35 cellular contexts compared by ENCODE assay signal in the genomic region with DNA sequence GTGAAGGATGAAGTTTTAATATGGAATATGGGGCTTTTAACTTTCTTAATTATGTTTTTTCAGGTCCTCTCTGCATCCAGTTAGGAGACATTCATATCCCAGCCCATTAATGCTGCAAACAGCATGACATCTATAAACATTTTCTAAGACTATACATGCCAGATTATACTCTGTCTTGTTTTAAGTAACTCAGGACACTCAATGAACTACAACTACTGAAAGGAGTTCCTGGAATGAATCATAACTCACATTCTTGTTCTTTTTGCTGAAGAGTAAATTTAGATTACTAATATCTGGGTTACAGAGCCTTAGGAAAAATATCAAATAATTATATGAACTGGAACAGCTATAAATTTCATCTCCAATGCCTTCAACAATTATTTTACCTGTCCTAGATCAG.
DNase-seq lines count a peak whose midpoint lies in the region; ATAC-seq, FAIRE-seq and TF ChIP-seq lines count a peak whose summit lies in the region.
"Had no signal": no experiment of that assay in that cellular context is flagged by ENCODE, and none has a peak within 500 bp of the region (broad histone marks: within the 10 kb centered on the region; RNA-seq: fewer than 3 reads in every experiment).

No MANE protein-coding gene starts in this region.

- BruUV-seq in Caco-2 (replicated peaks; lab: Mats Ljungman, UMichigan) (no TSS peak), GM12878 (replicated peaks; lab: Mats Ljungman, UMichigan) (no TSS peak)

- H3K36me3 ChIP-seq in Caco-2 (ENCODE audit: control insufficient read depth, insufficient read depth, low read length): no peaks in the 10 kb centered on the region
- H3K36me3 ChIP-seq in GM12878 (ENCODE audit: control insufficient read depth in 2 of 2, insufficient read depth in 2 of 2, low read length in 1 of 2): no peaks in the 10 kb centered on the region; a peak in 2 of 4 replicates
- H3K36me3 ChIP-seq: gastrocnemius medialis, lower lobe of right lung, right lobe of liver, uterus had no signal

- H3K27ac Mint-ChIP-seq in Caco-2 (ENCODE audit: unreplicated experiment): peak overlapping the region; percentile 43
- H3K27ac Mint-ChIP-seq: activated naive CD8-positive, alpha-beta T cell treated with anti-CD3 and anti-CD28 coated beads for 36 hours; CD4-positive, CD25-positive, alpha-beta regulatory T cell; progenitor cell of endocrine pancreas had no signal

- no peaks in the 10 kb centered on the region for H3K27me3 Mint-ChIP-seq in Caco-2 (ENCODE audit: insufficient read depth, unreplicated experiment)
- H3K27me3 Mint-ChIP-seq: activated naive CD8-positive, alpha-beta T cell treated with anti-CD3 and anti-CD28 coated beads for 36 hours; CD4-positive, CD25-positive, alpha-beta regulatory T cell; effector memory CD8-positive, alpha-beta T cell; naive thymus-derived CD8-positive, alpha-beta T cell; progenitor cell of endocrine pancreas had no signal

- SMC1A ChIA-PET in GM12878 (lab: Charles Lee; ENCODE audit: uncharacterized antibody, unreplicated experiment): interaction anchor here (1.5 kb wide), 1 partner anchor 13 kb away, joined by 4 read pairs; no protein-coding TSS in a partner anchor

- peaks cover 44% of the 10 kb centered on the region for H3K4me1 ChIP-seq in Caco-2
- H3K4me1 ChIP-seq in GM12878 (ENCODE audit: control insufficient read depth, insufficient read depth, low read length): no peaks in the 10 kb centered on the region
- H3K4me1 ChIP-seq: gastrocnemius medialis, spleen, uterus had no signal

- no peak for TF ChIP-seq RAD21 in GM12878 (IDR thresholded peaks at IDR 0.05; ENCODE audit: insufficient read depth, low read depth, low read length)

- H3K27ac ChIP-seq in GM12878 (ENCODE audit: control insufficient read depth, insufficient read depth): no peak overlapping the region
- H3K27ac ChIP-seq: gastrocnemius medialis, lower lobe of right lung, right lobe of liver, spleen, stomach, uterus, WERI-Rb-1 had no signal

- CTCF ChIA-PET in Caco-2 (lab: Charles Lee) (interaction anchor here (0.6 to 3.0 kb wide), 2 partner anchors 167 to 229 kb away, joined by 5 to 20 read pairs; a partner anchor contains a TSS), GM12878 (lab: Yijun Ruan, JAX) (no interaction called here)

- no peak overlapping the region for H2AFZ ChIP-seq in GM12878 (ENCODE audit: control insufficient read depth, low read depth, low read length)

- no peak for TF ChIP-seq POLR2A in H54 (IDR thresholded peaks at IDR 0.05; ENCODE audit: low read depth, low read length)
- no peak for TF ChIP-seq POLR2A in GM12878 (IDR thresholded peaks at IDR 0.05; ENCODE audit: low read depth, low read length)

- H3K9me3 ChIP-seq in Caco-2 (no peaks in the 10 kb centered on the region), GM12878 (replicated peaks; ENCODE audit: control insufficient read depth, insufficient read depth, low read length) (no peaks in the 10 kb centered on the region)
- H3K9me3 ChIP-seq: gastrocnemius medialis, lower lobe of right lung, right lobe of liver, spleen, stomach, uterus had no signal

- H3K4me2 ChIP-seq in GM12878 (ENCODE audit: control insufficient read depth, insufficient read depth): no peak overlapping the region

- H4K20me1 ChIP-seq in GM12878 (ENCODE audit: control insufficient read depth, insufficient read depth): no peaks in the 10 kb centered on the region

- H3K4me1 Mint-ChIP-seq in Caco-2 (ENCODE audit: low read depth, unreplicated experiment): peaks cover 29% of the 10 kb centered on the region

- no peaks in the 10 kb centered on the region for H3K9me3 Mint-ChIP-seq in Caco-2 (ENCODE audit: unreplicated experiment)
- H3K9me3 Mint-ChIP-seq: activated naive CD8-positive, alpha-beta T cell treated with anti-CD3 and anti-CD28 coated beads for 36 hours; effector memory CD8-positive, alpha-beta T cell; naive thymus-derived CD8-positive, alpha-beta T cell had no signal

- H3K36me3 Mint-ChIP-seq in Caco-2 (ENCODE audit: insufficient read depth, unreplicated experiment): peaks cover 9% of the 10 kb centered on the region

- POLR2A ChIA-PET in Caco-2 (lab: Charles Lee) (no interaction called here), GM12878 (lab: Charles Lee) (no interaction called here)

- no peak overlapping the region for H3K4me3 ChIP-seq in Caco-2 (ENCODE audit: low read depth, low read length)
- no peak overlapping the region for H3K4me3 ChIP-seq in GM12878
- no peak overlapping the region for H3K4me3 ChIP-seq in fibroblast of the aortic adventitia (ENCODE audit: low read depth, low read length)
- H3K4me3 ChIP-seq: gastrocnemius medialis, lower lobe of right lung, right lobe of liver, spleen, stomach, uterus had no signal

- RAD21 ChIA-PET in GM12878 (lab: Charles Lee; ENCODE audit: unreplicated experiment): no interaction called here

- H3K4me3 Mint-ChIP-seq in Caco-2 (ENCODE audit: unreplicated experiment): peak overlapping the region; percentile 37
- H3K4me3 Mint-ChIP-seq: activated naive CD8-positive, alpha-beta T cell treated with anti-CD3 and anti-CD28 coated beads for 36 hours; effector memory CD8-positive, alpha-beta T cell; naive thymus-derived CD8-positive, alpha-beta T cell had no signal

- in situ Hi-C loops in GM12878 (cut with MboI): no loop called here

- FAIRE-seq in H54 (lab: Jason Lieb, UNC) (peak; percentile 6), GM12878 (lab: Jason Lieb, UNC) (no peak)
- FAIRE-seq: A204.1, GM19239 had no signal

- no peaks in the 10 kb centered on the region for H3K79me2 ChIP-seq in GM12878 (ENCODE audit: control insufficient read depth, insufficient read depth, low read length)

- no peak for DNase-seq in Caco-2
- no peak for DNase-seq in H54 (ENCODE audit: insufficient read length, low spot score)
- DNase-seq in GM12878 (ENCODE audit: low read depth, low spot score): no peak
- peak; percentile 13 for DNase-seq in fibroblast of the aortic adventitia (ENCODE audit: low read depth)
- no peak for DNase-seq in NK-92 treated with Interleukin-12 subunit alpha and Interleukin-12 subunit beta, amount 100 ng/mL, for 24 hours (lab: John Stamatoyannopoulos, UW)
- DNase-seq: activated CD4-positive, alpha-beta T cell treated with anti-CD3 and anti-CD28 coated beads for 48 hours; activated CD8-positive, alpha-beta memory T cell treated with anti-CD3 and anti-CD28 coated beads for 24 hours; activated gamma-delta T cell; activated naive CD8-positive, alpha-beta T cell treated with anti-CD3 and anti-CD28 coated beads for 36 hours; activated T-cell treated with anti-CD3 and anti-CD28 coated beads, Interleukin-2, amount 50 U/mL, for 1 hour; aorta; CD4-positive, CD25-positive, alpha-beta regulatory T cell; cortex of kidney; effector memory CD8-positive, alpha-beta T cell; gastrocnemius medialis; H7; kidney glomerular epithelial cell; lower lobe of right lung; naive thymus-derived CD8-positive, alpha-beta T cell; NCI-H1436 treated with DMSO at 0.1 percent for 48 hours; NCI-H748 treated with DMSO at 0.1 percent for 48 hours; right lobe of liver; SIG-M5; spleen; stimulated activated CD8-positive, alpha-beta memory T cell treated with anti-CD3 and anti-CD28 coated beads, Interleukin-4, amount 100 ng/mL, for 48 hours; stomach; SW 1271; uterus; WERI-Rb-1 had no signal

- TF ChIP-seq CTCF in Caco-2 (IDR thresholded peaks at IDR 0.05; ENCODE audit: insufficient read depth in 1 of 2, low read depth in 1 of 2, low read length in 1 of 2, severe bottlenecking in 1 of 2, unreplicated experiment in 1 of 2) (no peak), GM12878 (IDR thresholded peaks at IDR 0.05 in 2 of 3, conservative IDR thresholded peaks at IDR 0.05 in 1 of 3; ENCODE audit: control insufficient read depth in 2 of 3, extremely low read depth in 1 of 3, insufficient read depth in 1 of 3, low read depth in 3 of 3, low read length in 3 of 3) (no peak), fibroblast of the aortic adventitia (IDR thresholded peaks at IDR 0.05; ENCODE audit: insufficient read depth, low read length) (no peak)

- ATAC-seq in GM12878 (peak; percentile 23; the same call in 1 of the 3 replicates), GM21723 (IDR thresholded peaks at IDR 0.05; ENCODE audit: unreplicated experiment) (no peak), GM18502 (IDR thresholded peaks at IDR 0.05; ENCODE audit: poor library complexity, unreplicated experiment) (no peak), GM18870 (IDR thresholded peaks at IDR 0.05; ENCODE audit: unreplicated experiment) (no peak)
- ATAC-seq: effector memory CD8-positive, alpha-beta T cell; gastrocnemius medialis; lower lobe of right lung; naive thymus-derived CD8-positive, alpha-beta T cell had no signal

- intact Hi-C loops in Caco-2 (cut with micrococcal nuclease; ENCODE audit: unreplicated experiment): no loop called here
- intact Hi-C loops in GM12878 (cut with micrococcal nuclease; ENCODE audit: unreplicated experiment): no loop called here

- H3K9ac ChIP-seq in GM12878 (ENCODE audit: control insufficient read depth, insufficient read depth, low read length): no peak overlapping the region

- H3K27me3 ChIP-seq in Caco-2 (replicated peaks; ENCODE audit: control insufficient read depth, insufficient read depth, low read length) (no peaks in the 10 kb centered on the region), GM12878 (replicated peaks in 1 of 2; ENCODE audit: control insufficient read depth in 2 of 2, insufficient read depth in 2 of 2, low read length in 1 of 2) (no peaks in the 10 kb centered on the region)
- H3K27me3 ChIP-seq: gastrocnemius medialis, right lobe of liver, spleen, stomach, uterus had no signal

- no peak for TF ChIP-seq EP300 in GM12878 (IDR thresholded peaks at IDR 0.05; ENCODE audit: borderline replicate concordance in 1 of 2, control insufficient read depth in 1 of 2, low read depth in 2 of 2, low read length in 2 of 2)

TF ChIP-seq in GM12878, 131 proteins besides CTCF, POLR2A, EP300 and RAD21:
- TF ChIP-seq JUNB (IDR thresholded peaks at IDR 0.05): peak; percentile 39; the same call in 1 of the 2 replicates
- TF ChIP-seq, protein P1, sequence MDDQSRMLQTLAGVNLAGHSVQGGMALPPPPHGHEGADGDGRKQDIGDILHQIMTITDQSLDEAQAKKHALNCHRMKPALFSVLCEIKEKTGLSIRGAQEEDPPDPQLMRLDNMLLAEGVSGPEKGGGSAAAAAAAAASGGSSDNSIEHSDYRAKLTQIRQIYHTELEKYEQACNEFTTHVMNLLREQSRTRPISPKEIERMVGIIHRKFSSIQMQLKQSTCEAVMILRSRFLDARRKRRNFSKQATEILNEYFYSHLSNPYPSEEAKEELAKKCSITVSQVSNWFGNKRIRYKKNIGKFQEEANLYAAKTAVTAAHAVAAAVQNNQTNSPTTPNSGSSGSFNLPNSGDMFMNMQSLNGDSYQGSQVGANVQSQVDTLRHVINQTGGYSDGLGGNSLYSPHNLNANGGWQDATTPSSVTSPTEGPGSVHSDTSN (IDR thresholded peaks at IDR 0.05; ENCODE audit: insufficient replicate concordance, low read depth, low read length): no peak
- no peak for TF ChIP-seq PAX5 (IDR thresholded peaks at IDR 0.05; ENCODE audit: borderline replicate concordance, low read depth, low read length)
TF ChIP-seq in GM12878: peak in this region for 1.
